ENCODE assay signal across 10 cellular contexts in the genomic region with DNA sequence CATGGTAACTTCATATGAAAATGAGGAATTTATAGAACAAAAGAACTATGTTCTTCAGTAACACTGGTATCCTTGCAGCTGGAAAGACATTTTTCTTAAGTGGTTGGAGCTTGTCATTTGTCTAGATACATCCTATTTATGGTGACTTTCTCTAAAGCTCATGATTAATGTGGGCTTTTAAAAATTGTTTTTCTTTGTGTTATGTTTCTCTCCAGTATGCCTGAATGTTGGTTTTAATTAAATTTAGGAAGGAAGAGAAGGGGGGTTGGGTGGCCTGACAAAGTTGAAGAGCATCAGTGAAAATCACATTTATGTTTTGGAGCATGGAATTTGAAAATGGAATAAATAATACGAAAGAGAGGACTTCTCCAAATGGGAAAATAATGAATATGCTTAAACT.
"Had no signal": no experiment of that assay in that cellular context is flagged by ENCODE, and none has a peak within 500 bp of the region (broad histone marks: within the 10 kb centered on the region; RNA-seq: fewer than 3 reads in every experiment).

No MANE protein-coding gene starts in this region.

- ATAC-seq: HCT116, K562 had no signal

- H3K27ac Mint-ChIP-seq: HFFc6 had no signal

- H3K4me3 ChIP-seq: GM23248, HAP-1, K562 had no signal

- H3K36me3 ChIP-seq: HAP-1 had no signal

- H3K9ac ChIP-seq: GM23248 had no signal

- DNase-seq: GM23248, GOT3, H7, HFFc6, IMR-90, KG1 had no signal

- FAIRE-seq: HTR-8/SVneo, K562 had no signal

- H3K9me3 ChIP-seq: HAP-1 had no signal

- H3K4me1 ChIP-seq: HAP-1 had no signal

- H3K4me3 Mint-ChIP-seq: HFFc6 had no signal

- H3K27ac ChIP-seq: GM23248 had no signal
